10 cellular contexts compared by ENCODE assay signal in genomic region chr12:3168775-3169221, GRCh38.
DNase-seq lines count a peak whose midpoint lies in the region; ATAC-seq and TF ChIP-seq lines count a peak whose summit lies in the region.
"Had no signal": no experiment of that assay in that cellular context is flagged by ENCODE, and none has a peak within 500 bp of the region (broad histone marks: within the 10 kb centered on the region; RNA-seq: fewer than 3 reads in every experiment).

No MANE protein-coding gene starts in this region.

- H3K4me1 Mint-ChIP-seq in activated naive CD8-positive, alpha-beta T cell treated with anti-CD3 and anti-CD28 coated beads for 36 hours: peaks cover 2% of the 10 kb centered on the region

- H3K36me3 Mint-ChIP-seq in activated naive CD8-positive, alpha-beta T cell treated with anti-CD3 and anti-CD28 coated beads for 36 hours: no peaks in the 10 kb centered on the region
- H3K36me3 Mint-ChIP-seq: stimulated activated naive B cell treated with anti-CD40 and anti-IgM and Interleukin-4, amounts not matched to agents 10 μg/mL and 1 μg/mL and 100 μg/mL, for 72 hours had no signal

- H3K27me3 ChIP-seq in SJCRH30: no peaks in the 10 kb centered on the region
- H3K27me3 ChIP-seq: heart right ventricle had no signal

- no peak overlapping the region for H3K27ac ChIP-seq in SJCRH30
- H3K27ac ChIP-seq: heart right ventricle had no signal

- H3K36me3 ChIP-seq in SJCRH30: no peaks in the 10 kb centered on the region

- DNase-seq in stimulated activated naive CD4-positive, alpha-beta T cell treated with Interleukin-2 at 50 U/mL for 16 hours (lab: John Stamatoyannopoulos, UW): peak; percentile 5
- DNase-seq in stimulated activated naive CD4-positive, alpha-beta T cell (lab: John Stamatoyannopoulos, UW): no peak
- DNase-seq in activated naive CD8-positive, alpha-beta T cell treated with anti-CD3 and anti-CD28 coated beads for 36 hours: peak; percentile 51
- DNase-seq in left colon (no peak), NCI-H345 treated with DMSO at 0.1 percent for 48 hours (lab: John Stamatoyannopoulos, UW; ENCODE audit: unreplicated experiment) (no peak), GM20000 (ENCODE audit: low spot score) (no peak), SJCRH30 (no peak)
- DNase-seq: heart right ventricle; stimulated activated naive B cell treated with anti-CD40 and anti-IgM and Interleukin-4, amounts not matched to agents 10 μg/mL and 1 μg/mL and 100 μg/mL, for 72 hours had no signal

- ATAC-seq in left colon (peak; percentile 20), HG03432 (IDR thresholded peaks at IDR 0.05; ENCODE audit: unreplicated experiment) (no peak)

- H3K9me3 ChIP-seq in SJCRH30 (replicated peaks): no peaks in the 10 kb centered on the region
- H3K9me3 ChIP-seq: heart right ventricle had no signal

- H3K4me3 Mint-ChIP-seq in activated naive CD8-positive, alpha-beta T cell treated with anti-CD3 and anti-CD28 coated beads for 36 hours: no peak overlapping the region
- H3K4me3 Mint-ChIP-seq: stimulated activated naive B cell treated with anti-CD40 and anti-IgM and Interleukin-4, amounts not matched to agents 10 μg/mL and 1 μg/mL and 100 μg/mL, for 72 hours had no signal

- TF ChIP-seq CTCF in GM20000 (IDR thresholded peaks at IDR 0.05; ENCODE audit: extremely low read depth, missing control alignments): no peak

- H3K9me3 Mint-ChIP-seq in activated naive CD8-positive, alpha-beta T cell treated with anti-CD3 and anti-CD28 coated beads for 36 hours: no peaks in the 10 kb centered on the region
- H3K9me3 Mint-ChIP-seq: stimulated activated naive B cell treated with anti-CD40 and anti-IgM and Interleukin-4, amounts not matched to agents 10 μg/mL and 1 μg/mL and 100 μg/mL, for 72 hours had no signal

- no peak overlapping the region for H3K4me3 ChIP-seq in SJCRH30
- H3K4me3 ChIP-seq: heart right ventricle had no signal

- peaks cover 61% of the 10 kb centered on the region for H3K4me1 ChIP-seq in SJCRH30

- intact Hi-C loops in left colon (cut with DNase I, micrococcal nuclease): no loop called here

- H3K27me3 Mint-ChIP-seq in activated naive CD8-positive, alpha-beta T cell treated with anti-CD3 and anti-CD28 coated beads for 36 hours: peaks cover 11% of the 10 kb centered on the region

- H3K27ac Mint-ChIP-seq in activated naive CD8-positive, alpha-beta T cell treated with anti-CD3 and anti-CD28 coated beads for 36 hours: no peak overlapping the region
- H3K27ac Mint-ChIP-seq: stimulated activated naive B cell treated with anti-CD40 and anti-IgM and Interleukin-4, amounts not matched to agents 10 μg/mL and 1 μg/mL and 100 μg/mL, for 72 hours had no signal

Comparison
In these comparisons a context has a peak if more than half of its experiments do, and no peak if none do; other contexts are left out.
1. DNase-seq: peak in stimulated activated naive CD4-positive, alpha-beta T cell treated with Interleukin-2 at 50 U/mL for 16 hours (single experiment) and activated naive CD8-positive, alpha-beta T cell treated with anti-CD3 and anti-CD28 coated beads for 36 hours (single experiment); none in stimulated activated naive CD4-positive, alpha-beta T cell (0 of 6), left colon (0 of 2), NCI-H345 treated with DMSO at 0.1 percent for 48 hours (single experiment), GM20000 (single experiment) and SJCRH30 (0 of 2).